Comparison of ENCODE assay signal across 17 cellular contexts in genomic region chr9:114099523-114100270, GRCh38. TPM values are rescaled to one million over a fixed set of nuclear protein-coding genes. Genes with fewer than 3 reads are reported as not detected.
DNase-seq lines count a peak whose midpoint lies in the region; ATAC-seq and TF ChIP-seq lines count a peak whose summit lies in the region.
"Had no signal": no experiment of that assay in that cellular context is flagged by ENCODE, and none has a peak within 500 bp of the region (broad histone marks: within the 10 kb centered on the region; RNA-seq: fewer than 3 reads in every experiment).

No MANE protein-coding gene starts in this region.

- no peaks in the 10 kb centered on the region for H3K27me3 Mint-ChIP-seq in Calu3 (ENCODE audit: unreplicated experiment)
- H3K27me3 Mint-ChIP-seq in osteocyte (ENCODE audit: unreplicated experiment): peaks cover 30% of the 10 kb centered on the region

- peak overlapping the region; percentile 79 for H3K4me3 ChIP-seq in epithelial cell of proximal tubule (ENCODE audit: low read depth, low read length)
- H3K4me3 ChIP-seq: ascending aorta, MG63, SK-N-MC had no signal

- intact Hi-C loops in Calu3 (cut with micrococcal nuclease; ENCODE audit: unreplicated experiment): no loop called here

- peak overlapping the region; percentile 81 for H3K4me3 Mint-ChIP-seq in Calu3 (ENCODE audit: low read depth, unreplicated experiment)
- H3K4me3 Mint-ChIP-seq in osteocyte (ENCODE audit: unreplicated experiment): peak overlapping the region; percentile 33

- DNase-seq in Calu3: no peak
- peak; percentile 70 for DNase-seq in NCI-H2171 (lab: John Stamatoyannopoulos, UW)
- no peak for DNase-seq in epithelial cell of proximal tubule (ENCODE audit: low read depth)
- no peak for DNase-seq in osteocyte (ENCODE audit: extremely low spot score, unreplicated experiment)
- no peak for DNase-seq in effector CD4-positive, alpha-beta T cell
- no peak for DNase-seq in medulla oblongata (ENCODE audit: extremely low spot score)
- DNase-seq: activated CD8-positive, alpha-beta memory T cell treated with anti-CD3 and anti-CD28 coated beads for 24 hours; activated gamma-delta T cell; lower lobe of right lung; MG63; nucleus accumbens had no signal

- peaks cover 25% of the 10 kb centered on the region for H3K36me3 Mint-ChIP-seq in Calu3 (ENCODE audit: insufficient read depth, unreplicated experiment)
- H3K36me3 Mint-ChIP-seq in osteocyte (ENCODE audit: unreplicated experiment): peaks cover 7% of the 10 kb centered on the region

- H3K9me3 Mint-ChIP-seq in Calu3 (ENCODE audit: low read depth, unreplicated experiment) (peaks cover 5% of the 10 kb centered on the region), osteocyte (ENCODE audit: unreplicated experiment) (peaks cover 4% of the 10 kb centered on the region)

- ATAC-seq in HG03342 (IDR thresholded peaks at IDR 0.05; ENCODE audit: unreplicated experiment): no peak
- ATAC-seq in GM18861 (IDR thresholded peaks at IDR 0.05; ENCODE audit: unreplicated experiment): no peak

- CTCF ChIA-PET in Calu3 (lab: Charles Lee): interaction anchor here (1.3 to 1.8 kb wide), 3 partner anchors 8 to 18 kb away, joined by 6 to 15 read pairs (median 14); no protein-coding TSS in a partner anchor

- H3K4me1 Mint-ChIP-seq in Calu3 (ENCODE audit: low read depth, unreplicated experiment) (peaks cover 26% of the 10 kb centered on the region), osteocyte (ENCODE audit: unreplicated experiment) (peaks cover 10% of the 10 kb centered on the region)

- H3K27ac Mint-ChIP-seq in Calu3 (ENCODE audit: unreplicated experiment) (peak overlapping the region; percentile 76), osteocyte (ENCODE audit: unreplicated experiment) (no peak overlapping the region)

- TF ChIP-seq CTCF in Calu3 (IDR thresholded peaks at IDR 0.05; ENCODE audit: unreplicated experiment) (no peak), epithelial cell of proximal tubule (conservative IDR thresholded peaks at IDR 0.05; ENCODE audit: low read depth, low read length) (no peak), osteocyte (IDR thresholded peaks at IDR 0.05) (no peak)

- BruUV-seq in Calu3 (replicated peaks; lab: Mats Ljungman, UMichigan): no TSS peak

RNA-seq across cellular contexts. Expression of gene KIF12, which starts 0.6 kb away (rescaled TPM):
- total RNA-seq in Calu3 (2022) (52.3 and 54.0 TPM in 2 replicates), epithelial cell of proximal tubule (13.5 and 39.3 TPM in 2 replicates), osteocyte (0.47 and 0.64 TPM in 2 replicates)
- total RNA-seq: ascending aorta, dermis microvascular lymphatic vessel endothelial cell, HT1080 had no signal

RNA-seq across cellular contexts. Expression of gene AMBP, which starts 21.6 kb away (rescaled TPM):
- 2.7 and 3.9 TPM in 2 replicates for total RNA-seq in Calu3 (2022)
- total RNA-seq in epithelial cell of proximal tubule: not detected in 2 replicates
- total RNA-seq in osteocyte: not detected in 2 replicates
- total RNA-seq: dermis microvascular lymphatic vessel endothelial cell had no signal

RNA-seq across cellular contexts. Expression of gene COL27A1, which starts 55.6 kb away (rescaled TPM):
- total RNA-seq in Calu3 (2022) (20.1 and 21.4 TPM in 2 replicates), epithelial cell of proximal tubule (8.5 and 9.1 TPM in 2 replicates), osteocyte (44.4 and 44.8 TPM in 2 replicates)
